In genomic region chr4:24584175-24584850, GRCh38 we compare ENCODE assay signal across 1 cellular context.
TF ChIP-seq lines count a peak whose summit lies in the region.

Gene DHX15, minus strand, starts transcription at chr4:24584554. Its CDS starts 161 bp downstream, at chr4:24584393.

TF ChIP-seq in HCT116, 20 proteins besides CTCF, POLR2A, EP300 and RAD21 (continued from another document):
- TF ChIP-seq ZBTB33 (IDR thresholded peaks at IDR 0.05; ENCODE audit: extremely low read depth, insufficient replicate concordance, low read length) (no peak), ZNF274 (IDR thresholded peaks at IDR 0.05; ENCODE audit: low read depth, low read length) (no peak)
